Comparison of ENCODE assay signal across 1 cellular context in the genomic region with DNA sequence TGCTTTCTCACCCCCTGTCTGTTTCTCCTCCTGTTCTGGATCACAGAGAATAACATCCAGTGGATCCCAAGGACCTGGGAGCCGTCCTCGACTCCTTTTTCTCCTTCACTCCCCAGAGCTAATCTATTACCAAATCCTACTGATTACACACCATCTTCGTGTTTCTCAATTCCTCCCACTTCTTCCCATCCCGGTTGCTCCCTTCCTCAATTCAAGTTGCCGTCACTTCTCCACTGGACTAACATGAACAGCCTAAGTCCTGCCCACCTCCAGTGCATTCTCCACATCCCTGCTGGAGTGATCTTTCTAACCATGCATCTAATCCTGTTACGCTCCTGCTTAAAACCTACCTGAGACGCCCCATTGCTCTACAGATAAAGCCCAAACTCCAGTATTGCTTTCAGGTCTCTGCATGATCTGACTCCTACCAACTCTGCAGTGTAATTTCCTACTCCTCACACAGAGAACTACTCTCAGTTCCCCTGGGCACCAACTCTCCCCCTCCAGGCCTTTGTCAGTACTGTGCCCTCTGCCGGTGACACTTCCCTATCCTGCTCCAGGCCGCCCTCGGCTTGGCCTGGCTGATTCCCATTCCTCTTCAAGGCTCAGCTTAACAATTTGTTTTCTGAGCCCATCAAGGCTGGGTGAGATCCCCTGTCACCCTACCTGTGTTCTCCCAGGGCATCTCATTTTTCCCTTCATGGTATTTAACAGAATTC.
TF ChIP-seq lines count a peak whose summit lies in the region.

No MANE protein-coding gene starts in this region.

TF ChIP-seq in endothelial cell of umbilical vein, 7 proteins besides CTCF, POLR2A, EP300 and RAD21:
- TF ChIP-seq JUN (IDR thresholded peaks at IDR 0.05; ENCODE audit: borderline replicate concordance, insufficient read depth, insufficient read length, low read depth): no peak
- TF ChIP-seq POLR2AphosphoS5 (IDR thresholded peaks at IDR 0.05; ENCODE audit: insufficient read depth, low read depth, low read length): no peak
- no peak for TF ChIP-seq GATA2 (IDR thresholded peaks at IDR 0.05; ENCODE audit: insufficient read depth, insufficient read length, low read depth, low read length)
- no peak for TF ChIP-seq EZH2 (IDR thresholded peaks at IDR 0.05; ENCODE audit: borderline replicate concordance, low read depth, low read length, severe bottlenecking)
- no peak for TF ChIP-seq MAX (IDR thresholded peaks at IDR 0.05; ENCODE audit: insufficient read depth, insufficient read length)
- TF ChIP-seq FOS (IDR thresholded peaks at IDR 0.05; ENCODE audit: borderline replicate concordance, insufficient read depth, low read length): no peak
- TF ChIP-seq MYC (IDR thresholded peaks at IDR 0.05; ENCODE audit: low read depth, low read length): no peak
TF ChIP-seq in endothelial cell of umbilical vein: peak in this region for 0.
